In genomic region chr5:157574456-157575095, GRCh38 we compare ENCODE assay signal across 8 cellular contexts. TPM values are rescaled to one million over a fixed set of nuclear protein-coding genes. Genes with fewer than 3 reads are reported as not detected.
A peak's percentile ranks its signal among the peaks of the same experiment; 100 is the strongest.
DNase-seq lines count a peak whose midpoint lies in the region; ATAC-seq and TF ChIP-seq lines count a peak whose summit lies in the region.

No MANE protein-coding gene starts in this region.

- no peaks in the 10 kb centered on the region for H3K27me3 Mint-ChIP-seq in T-helper 2 cell treated with Interferon-gamma antibody and Interleukin-4, amounts not matched to agents 5 μg/mL and 100 μg/mL, for 36 hours (ENCODE audit: low read depth)
- peaks cover 46% of the 10 kb centered on the region for H3K27me3 Mint-ChIP-seq in progenitor cell of endocrine pancreas

- peak overlapping the region; percentile 99 for H3K4me3 Mint-ChIP-seq in T-helper 2 cell treated with Interferon-gamma antibody and Interleukin-4, amounts not matched to agents 5 μg/mL and 100 μg/mL, for 36 hours
- peak overlapping the region; percentile 86 for H3K4me3 Mint-ChIP-seq in progenitor cell of endocrine pancreas (ENCODE audit: low read depth)

- no peak for TF ChIP-seq CTCF in GM06990 (IDR thresholded peaks at IDR 0.05; ENCODE audit: insufficient read depth, low read length, poor library complexity, severe bottlenecking)
- no peak for TF ChIP-seq CTCF in fibroblast of the aortic adventitia (IDR thresholded peaks at IDR 0.05; ENCODE audit: insufficient read depth, low read length)
- TF ChIP-seq CTCF in progenitor cell of endocrine pancreas (IDR thresholded peaks at IDR 0.05; ENCODE audit: unreplicated experiment): no peak

- no peak for ATAC-seq in HG02981 (IDR thresholded peaks at IDR 0.05; ENCODE audit: unreplicated experiment)

- peak overlapping the region; percentile 74 for H3K4me3 ChIP-seq in GM06990 (replicated peaks; ENCODE audit: low read depth, low read length)
- peak overlapping the region; percentile 92 for H3K4me3 ChIP-seq in fibroblast of the aortic adventitia (ENCODE audit: low read depth, low read length)

- H3K4me1 Mint-ChIP-seq in T-helper 2 cell treated with Interferon-gamma antibody and Interleukin-4, amounts not matched to agents 5 μg/mL and 100 μg/mL, for 36 hours (ENCODE audit: low read depth): peaks cover 57% of the 10 kb centered on the region
- H3K4me1 Mint-ChIP-seq in progenitor cell of endocrine pancreas (ENCODE audit: low read depth): peaks cover 9% of the 10 kb centered on the region

- peaks cover 52% of the 10 kb centered on the region for H3K36me3 Mint-ChIP-seq in T-helper 2 cell treated with Interferon-gamma antibody and Interleukin-4, amounts not matched to agents 5 μg/mL and 100 μg/mL, for 36 hours (ENCODE audit: low read depth)
- no peaks in the 10 kb centered on the region for H3K36me3 Mint-ChIP-seq in progenitor cell of endocrine pancreas (ENCODE audit: insufficient read depth)

- H3K9me3 Mint-ChIP-seq in T-helper 2 cell treated with Interferon-gamma antibody and Interleukin-4, amounts not matched to agents 5 μg/mL and 100 μg/mL, for 36 hours: no peaks in the 10 kb centered on the region
- no peaks in the 10 kb centered on the region for H3K9me3 Mint-ChIP-seq in progenitor cell of endocrine pancreas (ENCODE audit: low read depth)

- H3K27me3 ChIP-seq in GM06990 (replicated peaks; ENCODE audit: control insufficient read depth, insufficient read depth, low read length): no peaks in the 10 kb centered on the region

- DNase-seq in GM06990 (ENCODE audit: extremely low read depth, insufficient read length): peak; percentile 32
- no peak for DNase-seq in T-helper 2 cell treated with Interferon-gamma antibody and Interleukin-4, amounts not matched to agents 5 μg/mL and 100 μg/mL, for 36 hours (ENCODE audit: low spot score)
- no peak for DNase-seq in fibroblast of the aortic adventitia (ENCODE audit: low read depth)
- DNase-seq in progenitor cell of endocrine pancreas (ENCODE audit: low spot score, unreplicated experiment): peak; percentile 9
- DNase-seq in CD1c-positive myeloid dendritic cell (ENCODE audit: extremely low spot score): no peak
- DNase-seq in NCI-H1436 treated with DMSO at 0.1 percent for 48 hours (lab: John Stamatoyannopoulos, UW): no peak
- DNase-seq in HT-29 (ENCODE audit: low spot score): no peak

- peak overlapping the region; percentile 95 for H3K27ac Mint-ChIP-seq in T-helper 2 cell treated with Interferon-gamma antibody and Interleukin-4, amounts not matched to agents 5 μg/mL and 100 μg/mL, for 36 hours
- H3K27ac Mint-ChIP-seq in progenitor cell of endocrine pancreas: no peak overlapping the region

- H3K36me3 ChIP-seq in GM06990 (ENCODE audit: control insufficient read depth, insufficient read depth, low read length): no peaks in the 10 kb centered on the region; the same call in 1 of the 2 replicates

RNA-seq across cellular contexts. Expression of gene ADAM19, which starts 1.0 kb away (rescaled TPM):
- total RNA-seq in fibroblast of the aortic adventitia (ENCODE audit: low replicate concordance): 11.2 and 15.5 TPM in 2 replicates
- total RNA-seq in progenitor cell of endocrine pancreas: 13.4 and 15.9 TPM in 2 replicates
- 9.3 and 11.2 TPM in 2 replicates for total RNA-seq in HT-29 (2014; rRNA removed; shearing (Covaris generic))

Comparison
In these comparisons a context has a peak if more than half of its experiments do, and no peak if none do; other contexts are left out.
1. DNase-seq: peak in GM06990 (single experiment) and progenitor cell of endocrine pancreas (single experiment); none in T-helper 2 cell treated with Interferon-gamma antibody and Interleukin-4, amounts not matched to agents 5 μg/mL and 100 μg/mL, for 36 hours (single experiment), fibroblast of the aortic adventitia (single experiment), CD1c-positive myeloid dendritic cell (single experiment), NCI-H1436 treated with DMSO at 0.1 percent for 48 hours (single experiment) and HT-29 (single experiment).